27 cellular contexts compared by ENCODE assay signal in genomic region chr2:211623096-211623495, GRCh38.
"Had no signal": no experiment of that assay in that cellular context is flagged by ENCODE, and none has a peak within 500 bp of the region (broad histone marks: within the 10 kb centered on the region; RNA-seq: fewer than 3 reads in every experiment).

No MANE protein-coding gene starts in this region.

- H3K27me3 Mint-ChIP-seq: dendritic cell treated with granulocyte-macrophage colony-stimulating factor and Interleukin-4, amounts not matched to agents 40 ng/mL and 50 ng/mL, for 4 days; effector memory CD8-positive, alpha-beta T cell; naive B cell had no signal

- ATAC-seq: effector memory CD8-positive, alpha-beta T cell; esophagus mucosa; gastrocnemius medialis; heart left ventricle; left cardiac atrium; left lung; left ventricle myocardium superior; lower lobe of right lung; mucosa of descending colon had no signal

- H3K27ac Mint-ChIP-seq: dendritic cell treated with granulocyte-macrophage colony-stimulating factor and Interleukin-4, amounts not matched to agents 40 ng/mL and 50 ng/mL, for 4 days; effector memory CD8-positive, alpha-beta T cell; endodermal cell; immature natural killer cell; mesothelial cell of epicardium; naive B cell had no signal

- H3K4me3 ChIP-seq: colonic mucosa, esophagus squamous epithelium, gastrocnemius medialis, heart left ventricle, hepatocyte, left lung, lower lobe of right lung, mucosa of descending colon had no signal

- H3K9me3 Mint-ChIP-seq: mesothelial cell of epicardium had no signal

- H3K4me1 ChIP-seq: colonic mucosa, esophagus squamous epithelium, gastrocnemius medialis, heart left ventricle, left lung, lower lobe of right lung had no signal

- FAIRE-seq: endometrium had no signal

- H2AFZ ChIP-seq: hepatocyte had no signal

- H3K36me3 ChIP-seq: colonic mucosa, esophagus squamous epithelium, gastrocnemius medialis, heart left ventricle, left lung, lower lobe of right lung had no signal

- H3K27me3 ChIP-seq: colonic mucosa, esophagus squamous epithelium, gastrocnemius medialis, heart left ventricle, hepatocyte, left lung had no signal

- H3K79me2 ChIP-seq: hepatocyte had no signal

- DNase-seq: colonic mucosa; cortex of kidney; effector CD8-positive, alpha-beta T cell; effector memory CD8-positive, alpha-beta T cell; endodermal cell; erythroblast; esophagus squamous epithelium; foreskin fibroblast; foreskin melanocyte; gastrocnemius medialis; heart left ventricle; hypothalamus; immature natural killer cell; islet precursor cell; left cardiac atrium; left lung; left ventricle myocardium superior; lower lobe of right lung; mesenchymal stem cell; mucosa of descending colon; naive B cell had no signal

- H3K4me3 Mint-ChIP-seq: dendritic cell treated with granulocyte-macrophage colony-stimulating factor and Interleukin-4, amounts not matched to agents 40 ng/mL and 50 ng/mL, for 4 days; effector memory CD8-positive, alpha-beta T cell; endodermal cell; immature natural killer cell; mesothelial cell of epicardium; naive B cell had no signal

- H3K27ac ChIP-seq: colonic mucosa, epithelial cell of prostate, esophagus squamous epithelium, gastrocnemius medialis, heart left ventricle, hepatocyte, left lung, lower lobe of right lung had no signal

- H3K4me1 Mint-ChIP-seq: immature natural killer cell, mesothelial cell of epicardium, naive B cell had no signal

- H3K9me3 ChIP-seq: colonic mucosa, esophagus squamous epithelium, gastrocnemius medialis, heart left ventricle, left lung, lower lobe of right lung, mucosa of descending colon had no signal

- H3K4me2 ChIP-seq: hepatocyte had no signal
